Comparison of ENCODE assay signal across 11 cellular contexts in the genomic region with DNA sequence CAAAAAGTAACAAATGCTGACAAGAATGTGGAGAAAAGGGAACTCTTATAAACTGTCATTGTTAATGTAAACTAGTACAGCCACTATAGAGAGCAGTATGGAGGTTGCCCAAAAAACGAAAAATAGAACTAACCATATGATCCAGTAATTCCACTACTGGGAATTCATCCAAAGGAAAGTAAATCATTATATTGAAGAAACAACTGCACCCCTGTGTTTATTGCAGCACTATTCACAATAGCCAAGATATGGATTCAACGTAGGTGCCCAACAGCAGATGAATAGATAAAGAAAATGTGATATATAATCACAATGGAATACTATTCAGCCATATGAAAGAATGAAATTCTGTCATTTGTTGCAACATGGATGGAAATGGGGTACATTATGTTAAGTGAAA.
"Had no signal": no experiment of that assay in that cellular context is flagged by ENCODE, and none has a peak within 500 bp of the region (broad histone marks: within the 10 kb centered on the region; RNA-seq: fewer than 3 reads in every experiment).

No MANE protein-coding gene starts in this region.

- ATAC-seq: GM23338, HCT116 had no signal

- H3K4me1 ChIP-seq: HAP-1 had no signal

- H3K36me3 ChIP-seq: HAP-1 had no signal

- DNase-seq: GM23248, GOT3, H7, H9, HCEC 1CT, HFFc6 had no signal

- H3K27ac ChIP-seq: GM23248 had no signal

- FAIRE-seq: H1, H54 had no signal

- H3K4me3 ChIP-seq: GM23248, GM23338, HAP-1 had no signal

- H3K9me3 ChIP-seq: HAP-1 had no signal
